2 cellular contexts compared by ENCODE assay signal in genomic region chr4:38243385-38244053, GRCh38.
TF ChIP-seq lines count a peak whose summit lies in the region.

No MANE protein-coding gene starts in this region.

TF ChIP-seq in HepG2, 621 proteins besides CTCF, POLR2A, EP300 and RAD21 (continued from another document):
- TF ChIP-seq ZNF646 (CRISPR knock-in tag; IDR thresholded peaks at IDR 0.05) (peak; percentile 97), MXD3 (CRISPR knock-in tag; IDR thresholded peaks at IDR 0.05) (no peak), JUN (CRISPR knock-in tag; IDR thresholded peaks at IDR 0.05) (no peak)

TF ChIP-seq in K562, 482 proteins besides CTCF, POLR2A, EP300 and RAD21 (continued from another document and continues in another):
- TF ChIP-seq ATF3 (IDR thresholded peaks at IDR 0.05): no peak
- no peak for TF ChIP-seq ATF3 (CRISPR knock-in tag; conservative IDR thresholded peaks at IDR 0.05)
- no peak for TF ChIP-seq ETV5 (CRISPR knock-in tag; IDR thresholded peaks at IDR 0.05; ENCODE audit: low read depth)
- no peak for TF ChIP-seq TCF7L2 (IDR thresholded peaks at IDR 0.05; ENCODE audit: low read depth, low read length)
- no peak for TF ChIP-seq L3MBTL2 (IDR thresholded peaks at IDR 0.05)
- no peak for TF ChIP-seq JUND (IDR thresholded peaks at IDR 0.05; ENCODE audit: borderline replicate concordance, low read depth, low read length)
- TF ChIP-seq JUND (tag; IDR thresholded peaks at IDR 0.05; ENCODE audit: borderline replicate concordance, low read depth, low read length): peak; percentile 15; the same call in 1 of the 3 replicates
- TF ChIP-seq ZNF140 (CRISPR knock-in tag; IDR thresholded peaks at IDR 0.05): no peak
- TF ChIP-seq CCAR2 (IDR thresholded peaks at IDR 0.05; ENCODE audit: low read depth, low read length): no peak
- no peak for TF ChIP-seq POLR2AphosphoS2 (IDR thresholded peaks at IDR 0.05; ENCODE audit: low read length)
- no peak for TF ChIP-seq ZNF77 (CRISPR knock-in tag; IDR thresholded peaks at IDR 0.05)
- no peak for TF ChIP-seq ZC3H4 (CRISPR knock-in tag; IDR thresholded peaks at IDR 0.05; ENCODE audit: borderline replicate concordance)
- TF ChIP-seq FOS (IDR thresholded peaks at IDR 0.05; ENCODE audit: extremely low read depth, insufficient read length): no peak
- no peak for TF ChIP-seq TCF7 (IDR thresholded peaks at IDR 0.05; ENCODE audit: borderline replicate concordance)
- peak; percentile 73 to 93 for TF ChIP-seq TRIM24 (IDR thresholded peaks at IDR 0.05)
- TF ChIP-seq ZNF561 (CRISPR knock-in tag; conservative IDR thresholded peaks at IDR 0.05): no peak
- peak; percentile 58 for TF ChIP-seq POLR2B (IDR thresholded peaks at IDR 0.05; ENCODE audit: low read depth, partially characterized antibody)
- TF ChIP-seq PTTG1 (tag; IDR thresholded peaks at IDR 0.05; ENCODE audit: low read depth): no peak
- peak; percentile 62; the same call in 1 of the 2 replicates for TF ChIP-seq PHB2 (IDR thresholded peaks at IDR 0.05; ENCODE audit: low read depth)
- no peak for TF ChIP-seq DACH1 (IDR thresholded peaks at IDR 0.05; ENCODE audit: partially characterized antibody)
- 0 out of 4 replicates have a peak, but pooled peaks of 1 of the 2 experiments have one; percentile 23 for TF ChIP-seq MAZ (CRISPR knock-in tag; conservative IDR thresholded peaks at IDR 0.05 in 1 of 2, IDR thresholded peaks at IDR 0.05 in 1 of 2)
- TF ChIP-seq, protein P1, sequence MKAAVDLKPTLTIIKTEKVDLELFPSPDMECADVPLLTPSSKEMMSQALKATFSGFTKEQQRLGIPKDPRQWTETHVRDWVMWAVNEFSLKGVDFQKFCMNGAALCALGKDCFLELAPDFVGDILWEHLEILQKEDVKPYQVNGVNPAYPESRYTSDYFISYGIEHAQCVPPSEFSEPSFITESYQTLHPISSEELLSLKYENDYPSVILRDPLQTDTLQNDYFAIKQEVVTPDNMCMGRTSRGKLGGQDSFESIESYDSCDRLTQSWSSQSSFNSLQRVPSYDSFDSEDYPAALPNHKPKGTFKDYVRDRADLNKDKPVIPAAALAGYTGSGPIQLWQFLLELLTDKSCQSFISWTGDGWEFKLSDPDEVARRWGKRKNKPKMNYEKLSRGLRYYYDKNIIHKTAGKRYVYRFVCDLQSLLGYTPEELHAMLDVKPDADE (conservative IDR thresholded peaks at IDR 0.05; ENCODE audit: control insufficient read depth, low read depth, low read length): no peak
- no peak for TF ChIP-seq ZNF232 (CRISPR knock-in tag; IDR thresholded peaks at IDR 0.05)
- no peak for TF ChIP-seq ZNF347 (CRISPR knock-in tag; IDR thresholded peaks at IDR 0.05; ENCODE audit: low read depth)
- TF ChIP-seq NUFIP1 (IDR thresholded peaks at IDR 0.05; ENCODE audit: partially characterized antibody): peak; percentile 52
- TF ChIP-seq ZNF696 (CRISPR knock-in tag; conservative IDR thresholded peaks at IDR 0.05): no peak
- no peak for TF ChIP-seq SETDB1 (IDR thresholded peaks at IDR 0.05; ENCODE audit: low read length)
- no peak for TF ChIP-seq STAG1 (CRISPR knock-in tag; IDR thresholded peaks at IDR 0.05; ENCODE audit: borderline replicate concordance)
- TF ChIP-seq CREB3L1 (IDR thresholded peaks at IDR 0.05; ENCODE audit: borderline replicate concordance, low read depth): no peak
- TF ChIP-seq POLR2H (tag; IDR thresholded peaks at IDR 0.05; ENCODE audit: low read depth): no peak
- TF ChIP-seq ZKSCAN8 (CRISPR knock-in tag; IDR thresholded peaks at IDR 0.05): no peak
- no peak for TF ChIP-seq BHLHE40 (IDR thresholded peaks at IDR 0.05; ENCODE audit: low read length)
- peak; percentile 70 for TF ChIP-seq ARHGAP35 (IDR thresholded peaks at IDR 0.05; ENCODE audit: partially characterized antibody)
- no peak for TF ChIP-seq NFATC3 (IDR thresholded peaks at IDR 0.05)
- TF ChIP-seq DIDO1 (tag; IDR thresholded peaks at IDR 0.05; ENCODE audit: low read depth): 0 out of 2 replicates have a peak, but pooled peaks have one; percentile 37
- peak; percentile 18; the same call in 1 of the 2 replicates for TF ChIP-seq NFE2L1 (tag; IDR thresholded peaks at IDR 0.05; ENCODE audit: borderline replicate concordance, low read depth)
- no peak for TF ChIP-seq TEAD2 (tag; IDR thresholded peaks at IDR 0.05)
- TF ChIP-seq, protein P2, sequence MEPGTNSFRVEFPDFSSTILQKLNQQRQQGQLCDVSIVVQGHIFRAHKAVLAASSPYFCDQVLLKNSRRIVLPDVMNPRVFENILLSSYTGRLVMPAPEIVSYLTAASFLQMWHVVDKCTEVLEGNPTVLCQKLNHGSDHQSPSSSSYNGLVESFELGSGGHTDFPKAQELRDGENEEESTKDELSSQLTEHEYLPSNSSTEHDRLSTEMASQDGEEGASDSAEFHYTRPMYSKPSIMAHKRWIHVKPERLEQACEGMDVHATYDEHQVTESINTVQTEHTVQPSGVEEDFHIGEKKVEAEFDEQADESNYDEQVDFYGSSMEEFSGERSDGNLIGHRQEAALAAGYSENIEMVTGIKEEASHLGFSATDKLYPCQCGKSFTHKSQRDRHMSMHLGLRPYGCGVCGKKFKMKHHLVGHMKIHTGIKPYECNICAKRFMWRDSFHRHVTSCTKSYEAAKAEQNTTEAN (CRISPR knock-in tag; IDR thresholded peaks at IDR 0.05): no peak
- TF ChIP-seq ZNF407 (IDR thresholded peaks at IDR 0.05; ENCODE audit: low read depth): peak; percentile 52; the same call in 1 of the 2 replicates
- peak; percentile 95 for TF ChIP-seq HLTF (IDR thresholded peaks at IDR 0.05)
- TF ChIP-seq, protein P3, sequence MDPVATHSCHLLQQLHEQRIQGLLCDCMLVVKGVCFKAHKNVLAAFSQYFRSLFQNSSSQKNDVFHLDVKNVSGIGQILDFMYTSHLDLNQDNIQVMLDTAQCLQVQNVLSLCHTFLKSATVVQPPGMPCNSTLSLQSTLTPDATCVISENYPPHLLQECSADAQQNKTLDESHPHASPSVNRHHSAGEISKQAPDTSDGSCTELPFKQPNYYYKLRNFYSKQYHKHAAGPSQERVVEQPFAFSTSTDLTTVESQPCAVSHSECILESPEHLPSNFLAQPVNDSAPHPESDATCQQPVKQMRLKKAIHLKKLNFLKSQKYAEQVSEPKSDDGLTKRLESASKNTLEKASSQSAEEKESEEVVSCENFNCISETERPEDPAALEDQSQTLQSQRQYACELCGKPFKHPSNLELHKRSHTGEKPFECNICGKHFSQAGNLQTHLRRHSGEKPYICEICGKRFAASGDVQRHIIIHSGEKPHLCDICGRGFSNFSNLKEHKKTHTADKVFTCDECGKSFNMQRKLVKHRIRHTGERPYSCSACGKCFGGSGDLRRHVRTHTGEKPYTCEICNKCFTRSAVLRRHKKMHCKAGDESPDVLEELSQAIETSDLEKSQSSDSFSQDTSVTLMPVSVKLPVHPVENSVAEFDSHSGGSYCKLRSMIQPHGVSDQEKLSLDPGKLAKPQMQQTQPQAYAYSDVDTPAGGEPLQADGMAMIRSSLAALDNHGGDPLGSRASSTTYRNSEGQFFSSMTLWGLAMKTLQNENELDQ (CRISPR knock-in tag; IDR thresholded peaks at IDR 0.05; ENCODE audit: borderline replicate concordance): no peak
- TF ChIP-seq ELF1 (tag; IDR thresholded peaks at IDR 0.05): peak; percentile 19; the same call in 1 of the 2 replicates
- TF ChIP-seq CBFA2T3 (IDR thresholded peaks at IDR 0.05): peak; percentile 15; the same call in 1 of the 2 replicates
- TF ChIP-seq, protein P4, sequence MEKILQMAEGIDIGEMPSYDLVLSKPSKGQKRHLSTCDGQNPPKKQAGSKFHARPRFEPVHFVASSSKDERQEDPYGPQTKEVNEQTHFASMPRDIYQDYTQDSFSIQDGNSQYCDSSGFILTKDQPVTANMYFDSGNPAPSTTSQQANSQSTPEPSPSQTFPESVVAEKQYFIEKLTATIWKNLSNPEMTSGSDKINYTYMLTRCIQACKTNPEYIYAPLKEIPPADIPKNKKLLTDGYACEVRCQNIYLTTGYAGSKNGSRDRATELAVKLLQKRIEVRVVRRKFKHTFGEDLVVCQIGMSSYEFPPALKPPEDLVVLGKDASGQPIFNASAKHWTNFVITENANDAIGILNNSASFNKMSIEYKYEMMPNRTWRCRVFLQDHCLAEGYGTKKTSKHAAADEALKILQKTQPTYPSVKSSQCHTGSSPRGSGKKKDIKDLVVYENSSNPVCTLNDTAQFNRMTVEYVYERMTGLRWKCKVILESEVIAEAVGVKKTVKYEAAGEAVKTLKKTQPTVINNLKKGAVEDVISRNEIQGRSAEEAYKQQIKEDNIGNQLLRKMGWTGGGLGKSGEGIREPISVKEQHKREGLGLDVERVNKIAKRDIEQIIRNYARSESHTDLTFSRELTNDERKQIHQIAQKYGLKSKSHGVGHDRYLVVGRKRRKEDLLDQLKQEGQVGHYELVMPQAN (IDR thresholded peaks at IDR 0.05; ENCODE audit: borderline replicate concordance): peak; percentile 77
- no peak for TF ChIP-seq TCFL5 (CRISPR knock-in tag; conservative IDR thresholded peaks at IDR 0.05)
- no peak for TF ChIP-seq NEUROD1 (IDR thresholded peaks at IDR 0.05; ENCODE audit: borderline replicate concordance, low read depth, low read length, partially characterized antibody)
- TF ChIP-seq CHCHD3 (CRISPR knock-in tag; IDR thresholded peaks at IDR 0.05): no peak
